In the genomic region with DNA sequence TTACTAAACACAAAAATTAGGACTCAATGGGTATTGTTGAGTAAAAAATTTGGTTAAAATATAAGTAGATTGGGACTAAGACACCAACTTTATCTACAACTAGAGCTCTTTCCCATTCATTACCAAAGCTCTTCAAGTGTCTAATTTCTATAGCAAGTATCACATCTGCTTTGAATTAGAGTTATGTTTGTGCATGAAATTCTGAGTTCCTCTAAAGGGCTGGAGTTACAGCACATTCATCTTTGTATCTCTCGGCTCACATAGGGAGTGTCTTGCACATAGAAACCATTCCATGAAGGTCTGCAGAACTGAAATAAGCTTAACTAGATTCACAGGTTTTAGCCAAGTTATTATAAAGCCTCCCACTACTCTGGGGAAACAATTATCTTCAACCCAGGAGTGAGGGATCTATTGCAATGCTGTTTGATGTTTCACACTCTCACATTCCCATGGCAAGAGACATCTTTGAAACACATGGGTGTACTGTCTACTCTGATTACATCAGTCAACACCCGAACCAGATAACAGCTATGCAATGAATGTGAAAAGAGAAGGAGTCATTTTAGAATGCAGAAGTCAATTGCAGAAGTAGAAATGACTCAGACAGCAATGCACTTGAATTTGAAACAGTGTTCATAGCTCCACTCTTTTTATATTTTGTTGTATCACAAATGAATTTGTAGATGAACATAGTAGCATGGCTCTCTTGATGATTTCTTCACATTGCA, we compare ENCODE assay signal across 1 cellular context.
TF ChIP-seq lines count a peak whose summit lies in the region.

No MANE protein-coding gene starts in this region.

TF ChIP-seq in IMR-90, 13 proteins besides CTCF, POLR2A, EP300 and RAD21:
- no peak for TF ChIP-seq BHLHE40 (IDR thresholded peaks at IDR 0.05; ENCODE audit: low read depth, low read length)
- no peak for TF ChIP-seq RCOR1 (IDR thresholded peaks at IDR 0.05; ENCODE audit: insufficient replicate concordance, low read length)
- no peak for TF ChIP-seq RFX5 (IDR thresholded peaks at IDR 0.05; ENCODE audit: low read depth, low read length)
- TF ChIP-seq NFE2L2 (IDR thresholded peaks at IDR 0.05; ENCODE audit: low read depth, low read length), result no peak
- TF ChIP-seq, protein P1, sequence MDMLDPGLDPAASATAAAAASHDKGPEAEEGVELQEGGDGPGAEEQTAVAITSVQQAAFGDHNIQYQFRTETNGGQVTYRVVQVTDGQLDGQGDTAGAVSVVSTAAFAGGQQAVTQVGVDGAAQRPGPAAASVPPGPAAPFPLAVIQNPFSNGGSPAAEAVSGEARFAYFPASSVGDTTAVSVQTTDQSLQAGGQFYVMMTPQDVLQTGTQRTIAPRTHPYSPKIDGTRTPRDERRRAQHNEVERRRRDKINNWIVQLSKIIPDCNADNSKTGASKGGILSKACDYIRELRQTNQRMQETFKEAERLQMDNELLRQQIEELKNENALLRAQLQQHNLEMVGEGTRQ (IDR thresholded peaks at IDR 0.05; ENCODE audit: low read depth, low read length), result no peak
- TF ChIP-seq, protein P2, sequence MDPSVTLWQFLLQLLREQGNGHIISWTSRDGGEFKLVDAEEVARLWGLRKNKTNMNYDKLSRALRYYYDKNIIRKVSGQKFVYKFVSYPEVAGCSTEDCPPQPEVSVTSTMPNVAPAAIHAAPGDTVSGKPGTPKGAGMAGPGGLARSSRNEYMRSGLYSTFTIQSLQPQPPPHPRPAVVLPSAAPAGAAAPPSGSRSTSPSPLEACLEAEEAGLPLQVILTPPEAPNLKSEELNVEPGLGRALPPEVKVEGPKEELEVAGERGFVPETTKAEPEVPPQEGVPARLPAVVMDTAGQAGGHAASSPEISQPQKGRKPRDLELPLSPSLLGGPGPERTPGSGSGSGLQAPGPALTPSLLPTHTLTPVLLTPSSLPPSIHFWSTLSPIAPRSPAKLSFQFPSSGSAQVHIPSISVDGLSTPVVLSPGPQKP (IDR thresholded peaks at IDR 0.05; ENCODE audit: borderline replicate concordance, low read depth, low read length), result no peak
- no peak for TF ChIP-seq CEBPB (IDR thresholded peaks at IDR 0.05; ENCODE audit: low read depth, low read length)
- TF ChIP-seq SMC3 (IDR thresholded peaks at IDR 0.05; ENCODE audit: low read depth, low read length), result no peak
- no peak for TF ChIP-seq CHD1 (IDR thresholded peaks at IDR 0.05; ENCODE audit: low read depth, low read length)
- no peak for TF ChIP-seq MAFK (IDR thresholded peaks at IDR 0.05; ENCODE audit: low read depth, low read length)
- TF ChIP-seq MAZ (IDR thresholded peaks at IDR 0.05; ENCODE audit: borderline replicate concordance, low read depth, low read length), result no peak
